In genomic region chr9:130041648-130042405, GRCh38 we compare ENCODE assay signal across 8 cellular contexts. TPM values are rescaled to one million over a fixed set of nuclear protein-coding genes. Genes with fewer than 3 reads are reported as not detected.
DNase-seq lines count a peak whose midpoint lies in the region; ATAC-seq and TF ChIP-seq lines count a peak whose summit lies in the region.

No MANE protein-coding gene starts in this region.

- no peak for ATAC-seq in HG03342 (IDR thresholded peaks at IDR 0.05; ENCODE audit: unreplicated experiment)

- intact Hi-C loops in tibial artery (cut with DNase I; ENCODE audit: low total_unique reads): loop anchor here (2.0 to 5.0 kb wide), 2 partner anchors 157 to 205 kb away; partner anchors contain the start of genes C9orf78 and USP20

- in situ Hi-C loops in KBM-7 (cut with MboI; ENCODE audit: low pct_unique_long_range_greater_than_20kb, low sequenced_read_pairs): no loop called here

- peaks cover 0 to 48% (median 30%) of the 10 kb centered on the region in 4 donors for H3K4me1 ChIP-seq in tibial artery

- TF ChIP-seq CTCF in choroid plexus epithelial cell (conservative IDR thresholded peaks at IDR 0.05; ENCODE audit: low read depth, low read length) (no peak), tibial artery (IDR thresholded peaks at IDR 0.05) (no peak)

- DNase-seq in Daoy (ENCODE audit: low read depth) (peak; percentile 54), M059J (ENCODE audit: low read depth) (peak; percentile 51), choroid plexus epithelial cell (ENCODE audit: low read depth) (no peak), medulla oblongata (ENCODE audit: extremely low spot score) (peak; percentile 49), tibial artery (peak; percentile 48 to 69), KBM-7 (no peak), CD1c-positive myeloid dendritic cell (ENCODE audit: extremely low spot score) (no peak)

- H3K27me3 ChIP-seq in tibial artery: no peaks in the 10 kb centered on the region

- H3K9me3 ChIP-seq in tibial artery: no peaks in the 10 kb centered on the region

- H3K27ac ChIP-seq in tibial artery: peak overlapping the region; percentile 83 to 96

- H3K4me3 ChIP-seq in choroid plexus epithelial cell (ENCODE audit: low read depth, low read length): peak overlapping the region; percentile 71
- H3K4me3 ChIP-seq in tibial artery: peak overlapping the region; percentile 72 to 98

- peaks cover 0 to 5% (median 0%) of the 10 kb centered on the region in 3 donors for H3K36me3 ChIP-seq in tibial artery

RNA-seq across cellular contexts. Expression of gene FNBP1, which starts 1.2 kb away (rescaled TPM):
- 15.8 and 18.2 TPM in 2 replicates for total RNA-seq in Daoy (2014; rRNA removed; shearing (Covaris generic))
- 7.2 and 24.2 TPM in 2 replicates for total RNA-seq in M059J (2014; rRNA removed; shearing (Covaris generic))

RNA-seq across cellular contexts. Expression of gene GPR107, which starts 11.9 kb away (rescaled TPM):
- 16.6 and 19.9 TPM in 2 replicates for total RNA-seq in Daoy (2014; rRNA removed; shearing (Covaris generic))
- total RNA-seq in M059J (2014; rRNA removed; shearing (Covaris generic)): 32.2 and 33.7 TPM in 2 replicates

Comparison
In these comparisons a context has a peak if more than half of its experiments do, and no peak if none do; other contexts are left out.
1. DNase-seq: peak in Daoy (single experiment), M059J (single experiment), medulla oblongata (single experiment) and tibial artery (2 of 2); none in choroid plexus epithelial cell (single experiment), KBM-7 (single experiment) and CD1c-positive myeloid dendritic cell (single experiment).